8 cellular contexts compared by ENCODE assay signal in genomic region chr22:31497148-31497938, GRCh38. TPM values are rescaled to one million over a fixed set of nuclear protein-coding genes. Genes with fewer than 3 reads are reported as not detected.
DNase-seq lines count a peak whose midpoint lies in the region; ATAC-seq and TF ChIP-seq lines count a peak whose summit lies in the region.

No MANE protein-coding gene starts in this region.

- peak; percentile 52 for DNase-seq in GM12865 (ENCODE audit: low read depth)
- no peak for DNase-seq in SJSA1 (ENCODE audit: low read depth in 1 of 2, low spot score in 2 of 2)
- no peak for DNase-seq in esophagus squamous epithelium (lab: John Stamatoyannopoulos, UW)
- no peak for DNase-seq in GM13976 (ENCODE audit: low spot score)
- no peak for DNase-seq in dedifferentiated amniotic fluid mesenchymal stem cell (ENCODE audit: extremely low spot score)
- DNase-seq in NCI-H146 treated with DMSO at 0.1 percent for 48 hours (lab: John Stamatoyannopoulos, UW; ENCODE audit: unreplicated experiment): no peak

- TF ChIP-seq POLR2A in esophagus squamous epithelium (IDR thresholded peaks at IDR 0.05): no peak

- TF ChIP-seq CTCF in GM12865 (IDR thresholded peaks at IDR 0.05; ENCODE audit: insufficient read depth, low read depth, low read length, missing control alignments) (no peak), esophagus squamous epithelium (IDR thresholded peaks at IDR 0.05) (no peak), GM13976 (IDR thresholded peaks at IDR 0.05; ENCODE audit: borderline replicate concordance, control extremely low read depth, extremely low read depth, insufficient read depth, missing control alignments) (no peak)

- H3K36me3 ChIP-seq in SJSA1: 0 out of 2 replicates have a peak, but pooled peaks cover 3% of the 10 kb centered on the region
- H3K36me3 ChIP-seq in esophagus squamous epithelium: no peaks in the 10 kb centered on the region
- no peaks in the 10 kb centered on the region for H3K36me3 ChIP-seq in rectal smooth muscle tissue (ENCODE audit: control insufficient read depth, insufficient read depth, low read length)

- no peak for ATAC-seq in GM19397 (IDR thresholded peaks at IDR 0.05; ENCODE audit: unreplicated experiment)

- peak overlapping the region; percentile 95 for H3K4me3 ChIP-seq in GM12865 (ENCODE audit: low read depth, low read length)
- H3K4me3 ChIP-seq in SJSA1: peak overlapping the region; percentile 64
- peak overlapping the region; percentile 52 to 91 (median 82) for H3K4me3 ChIP-seq in esophagus squamous epithelium
- H3K4me3 ChIP-seq in rectal smooth muscle tissue (ENCODE audit: low read length): peak overlapping the region; percentile 88

- H3K27me3 ChIP-seq in SJSA1 (replicated peaks): no peaks in the 10 kb centered on the region
- H3K27me3 ChIP-seq in esophagus squamous epithelium: no peaks in the 10 kb centered on the region
- H3K27me3 ChIP-seq in rectal smooth muscle tissue (ENCODE audit: control insufficient read depth, insufficient read depth, low read length): no peaks in the 10 kb centered on the region

- 54 to 58% methylated on average over 10 of the region's 10 CpGs for WGBS in esophagus squamous epithelium, 2 donors

- no peak overlapping the region for H3K27ac ChIP-seq in SJSA1
- peak overlapping the region; percentile 71 to 92 (median 88) for H3K27ac ChIP-seq in esophagus squamous epithelium
- no peak overlapping the region for H3K27ac ChIP-seq in rectal smooth muscle tissue (ENCODE audit: low read depth, low read length)

- peaks cover 2% of the 10 kb centered on the region; the same call in 1 of the 2 replicates for H3K9me3 ChIP-seq in SJSA1 (replicated peaks)
- no peaks in the 10 kb centered on the region for H3K9me3 ChIP-seq in esophagus squamous epithelium

- peak overlapping the region; percentile 78 for H3K9ac ChIP-seq in rectal smooth muscle tissue (ENCODE audit: low read length)

- intact Hi-C loops in esophagus squamous epithelium (cut with DNase I): no loop called here

- in situ Hi-C loops in GM13976 (cut with MboI; ENCODE audit: low sequenced_read_pairs, unreplicated experiment): no loop called here

- H3K4me1 ChIP-seq in SJSA1 (replicated peaks) (peaks cover 9% of the 10 kb centered on the region), esophagus squamous epithelium (peaks cover 0 to 25% (median 7%) of the 10 kb centered on the region in 3 donors), rectal smooth muscle tissue (ENCODE audit: control insufficient read depth, insufficient read depth, low read length) (no peaks in the 10 kb centered on the region)

RNA-seq across cellular contexts. Expression of gene SFI1, which starts 1.0 kb away (rescaled TPM):
- total RNA-seq in SJSA1 (2014; rRNA removed; shearing (Covaris generic)): 8.5 and 11.0 TPM in 2 replicates
- total RNA-seq in esophagus squamous epithelium: 10 to 100 TPM; 11.0 to 20.0 (median 16.4) TPM

RNA-seq across cellular contexts. Expression of gene EIF4ENIF1, which starts 7.7 kb away (rescaled TPM):
- 6.1 and 14.8 TPM in 2 replicates for total RNA-seq in SJSA1 (2014; rRNA removed; shearing (Covaris generic))
- 10 to 100 TPM in 3 of 4 donors, 1 to 10 TPM in 1; 8.3 to 14.3 (median 11.2) TPM for total RNA-seq in esophagus squamous epithelium

Comparison
In these comparisons a context has a peak if more than half of its experiments do, and no peak if none do; other contexts are left out.
1. H3K27ac ChIP-seq: peak in esophagus squamous epithelium (4 of 4); none in SJSA1 (single experiment) and rectal smooth muscle tissue (single experiment).
2. Peak in every context shown above with its lines, with median percentiles within 50 percentile points of each other: H3K4me3 ChIP-seq.